1 cellular context compared by ENCODE assay signal in the genomic region with DNA sequence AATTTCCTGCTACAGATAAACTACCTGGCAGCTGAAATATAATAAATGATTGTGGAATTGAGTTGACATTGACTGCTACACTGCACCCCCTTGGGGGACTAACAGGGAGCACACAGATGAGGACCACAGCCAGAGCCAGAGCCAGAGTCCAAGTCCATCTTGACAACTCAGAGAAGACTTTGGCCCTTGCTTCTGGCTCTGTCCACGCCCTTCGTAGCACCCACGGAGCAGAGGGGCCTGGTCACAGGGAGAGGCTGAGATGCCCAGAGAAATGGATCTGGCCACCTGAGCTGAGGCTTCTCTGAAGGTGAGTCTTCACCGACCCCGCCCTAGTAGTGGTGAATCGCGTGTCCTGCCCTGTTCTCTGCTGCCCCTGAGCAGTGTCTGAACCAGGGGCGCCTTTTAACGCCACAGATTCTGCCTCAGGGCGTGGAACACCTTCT.
TF ChIP-seq lines count a peak whose summit lies in the region.

No MANE protein-coding gene starts in this region.

TF ChIP-seq in GM23338, 12 proteins besides CTCF, POLR2A, EP300 and RAD21:
- TF ChIP-seq, protein P1, sequence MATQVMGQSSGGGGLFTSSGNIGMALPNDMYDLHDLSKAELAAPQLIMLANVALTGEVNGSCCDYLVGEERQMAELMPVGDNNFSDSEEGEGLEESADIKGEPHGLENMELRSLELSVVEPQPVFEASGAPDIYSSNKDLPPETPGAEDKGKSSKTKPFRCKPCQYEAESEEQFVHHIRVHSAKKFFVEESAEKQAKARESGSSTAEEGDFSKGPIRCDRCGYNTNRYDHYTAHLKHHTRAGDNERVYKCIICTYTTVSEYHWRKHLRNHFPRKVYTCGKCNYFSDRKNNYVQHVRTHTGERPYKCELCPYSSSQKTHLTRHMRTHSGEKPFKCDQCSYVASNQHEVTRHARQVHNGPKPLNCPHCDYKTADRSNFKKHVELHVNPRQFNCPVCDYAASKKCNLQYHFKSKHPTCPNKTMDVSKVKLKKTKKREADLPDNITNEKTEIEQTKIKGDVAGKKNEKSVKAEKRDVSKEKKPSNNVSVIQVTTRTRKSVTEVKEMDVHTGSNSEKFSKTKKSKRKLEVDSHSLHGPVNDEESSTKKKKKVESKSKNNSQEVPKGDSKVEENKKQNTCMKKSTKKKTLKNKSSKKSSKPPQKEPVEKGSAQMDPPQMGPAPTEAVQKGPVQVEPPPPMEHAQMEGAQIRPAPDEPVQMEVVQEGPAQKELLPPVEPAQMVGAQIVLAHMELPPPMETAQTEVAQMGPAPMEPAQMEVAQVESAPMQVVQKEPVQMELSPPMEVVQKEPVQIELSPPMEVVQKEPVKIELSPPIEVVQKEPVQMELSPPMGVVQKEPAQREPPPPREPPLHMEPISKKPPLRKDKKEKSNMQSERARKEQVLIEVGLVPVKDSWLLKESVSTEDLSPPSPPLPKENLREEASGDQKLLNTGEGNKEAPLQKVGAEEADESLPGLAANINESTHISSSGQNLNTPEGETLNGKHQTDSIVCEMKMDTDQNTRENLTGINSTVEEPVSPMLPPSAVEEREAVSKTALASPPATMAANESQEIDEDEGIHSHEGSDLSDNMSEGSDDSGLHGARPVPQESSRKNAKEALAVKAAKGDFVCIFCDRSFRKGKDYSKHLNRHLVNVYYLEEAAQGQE (IDR thresholded peaks at IDR 0.05; ENCODE audit: unreplicated experiment) = no peak
- no peak for TF ChIP-seq CREB1 (CRISPR knock-in tag; IDR thresholded peaks at IDR 0.05; ENCODE audit: low read depth)
- no peak for TF ChIP-seq POLR2AphosphoS5 (IDR thresholded peaks at IDR 0.05; ENCODE audit: low read depth)
- no peak for TF ChIP-seq EZH2 (IDR thresholded peaks at IDR 0.05; ENCODE audit: low read depth, unreplicated experiment)
- TF ChIP-seq, protein P2, sequence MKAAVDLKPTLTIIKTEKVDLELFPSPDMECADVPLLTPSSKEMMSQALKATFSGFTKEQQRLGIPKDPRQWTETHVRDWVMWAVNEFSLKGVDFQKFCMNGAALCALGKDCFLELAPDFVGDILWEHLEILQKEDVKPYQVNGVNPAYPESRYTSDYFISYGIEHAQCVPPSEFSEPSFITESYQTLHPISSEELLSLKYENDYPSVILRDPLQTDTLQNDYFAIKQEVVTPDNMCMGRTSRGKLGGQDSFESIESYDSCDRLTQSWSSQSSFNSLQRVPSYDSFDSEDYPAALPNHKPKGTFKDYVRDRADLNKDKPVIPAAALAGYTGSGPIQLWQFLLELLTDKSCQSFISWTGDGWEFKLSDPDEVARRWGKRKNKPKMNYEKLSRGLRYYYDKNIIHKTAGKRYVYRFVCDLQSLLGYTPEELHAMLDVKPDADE (IDR thresholded peaks at IDR 0.05) = no peak
- TF ChIP-seq EZH2phosphoT487 (IDR thresholded peaks at IDR 0.05; ENCODE audit: unreplicated experiment) = no peak
- no peak for TF ChIP-seq JUNB (IDR thresholded peaks at IDR 0.05; ENCODE audit: unreplicated experiment)
- TF ChIP-seq STAT1 (IDR thresholded peaks at IDR 0.05; ENCODE audit: unreplicated experiment) = no peak
- TF ChIP-seq, protein P3, sequence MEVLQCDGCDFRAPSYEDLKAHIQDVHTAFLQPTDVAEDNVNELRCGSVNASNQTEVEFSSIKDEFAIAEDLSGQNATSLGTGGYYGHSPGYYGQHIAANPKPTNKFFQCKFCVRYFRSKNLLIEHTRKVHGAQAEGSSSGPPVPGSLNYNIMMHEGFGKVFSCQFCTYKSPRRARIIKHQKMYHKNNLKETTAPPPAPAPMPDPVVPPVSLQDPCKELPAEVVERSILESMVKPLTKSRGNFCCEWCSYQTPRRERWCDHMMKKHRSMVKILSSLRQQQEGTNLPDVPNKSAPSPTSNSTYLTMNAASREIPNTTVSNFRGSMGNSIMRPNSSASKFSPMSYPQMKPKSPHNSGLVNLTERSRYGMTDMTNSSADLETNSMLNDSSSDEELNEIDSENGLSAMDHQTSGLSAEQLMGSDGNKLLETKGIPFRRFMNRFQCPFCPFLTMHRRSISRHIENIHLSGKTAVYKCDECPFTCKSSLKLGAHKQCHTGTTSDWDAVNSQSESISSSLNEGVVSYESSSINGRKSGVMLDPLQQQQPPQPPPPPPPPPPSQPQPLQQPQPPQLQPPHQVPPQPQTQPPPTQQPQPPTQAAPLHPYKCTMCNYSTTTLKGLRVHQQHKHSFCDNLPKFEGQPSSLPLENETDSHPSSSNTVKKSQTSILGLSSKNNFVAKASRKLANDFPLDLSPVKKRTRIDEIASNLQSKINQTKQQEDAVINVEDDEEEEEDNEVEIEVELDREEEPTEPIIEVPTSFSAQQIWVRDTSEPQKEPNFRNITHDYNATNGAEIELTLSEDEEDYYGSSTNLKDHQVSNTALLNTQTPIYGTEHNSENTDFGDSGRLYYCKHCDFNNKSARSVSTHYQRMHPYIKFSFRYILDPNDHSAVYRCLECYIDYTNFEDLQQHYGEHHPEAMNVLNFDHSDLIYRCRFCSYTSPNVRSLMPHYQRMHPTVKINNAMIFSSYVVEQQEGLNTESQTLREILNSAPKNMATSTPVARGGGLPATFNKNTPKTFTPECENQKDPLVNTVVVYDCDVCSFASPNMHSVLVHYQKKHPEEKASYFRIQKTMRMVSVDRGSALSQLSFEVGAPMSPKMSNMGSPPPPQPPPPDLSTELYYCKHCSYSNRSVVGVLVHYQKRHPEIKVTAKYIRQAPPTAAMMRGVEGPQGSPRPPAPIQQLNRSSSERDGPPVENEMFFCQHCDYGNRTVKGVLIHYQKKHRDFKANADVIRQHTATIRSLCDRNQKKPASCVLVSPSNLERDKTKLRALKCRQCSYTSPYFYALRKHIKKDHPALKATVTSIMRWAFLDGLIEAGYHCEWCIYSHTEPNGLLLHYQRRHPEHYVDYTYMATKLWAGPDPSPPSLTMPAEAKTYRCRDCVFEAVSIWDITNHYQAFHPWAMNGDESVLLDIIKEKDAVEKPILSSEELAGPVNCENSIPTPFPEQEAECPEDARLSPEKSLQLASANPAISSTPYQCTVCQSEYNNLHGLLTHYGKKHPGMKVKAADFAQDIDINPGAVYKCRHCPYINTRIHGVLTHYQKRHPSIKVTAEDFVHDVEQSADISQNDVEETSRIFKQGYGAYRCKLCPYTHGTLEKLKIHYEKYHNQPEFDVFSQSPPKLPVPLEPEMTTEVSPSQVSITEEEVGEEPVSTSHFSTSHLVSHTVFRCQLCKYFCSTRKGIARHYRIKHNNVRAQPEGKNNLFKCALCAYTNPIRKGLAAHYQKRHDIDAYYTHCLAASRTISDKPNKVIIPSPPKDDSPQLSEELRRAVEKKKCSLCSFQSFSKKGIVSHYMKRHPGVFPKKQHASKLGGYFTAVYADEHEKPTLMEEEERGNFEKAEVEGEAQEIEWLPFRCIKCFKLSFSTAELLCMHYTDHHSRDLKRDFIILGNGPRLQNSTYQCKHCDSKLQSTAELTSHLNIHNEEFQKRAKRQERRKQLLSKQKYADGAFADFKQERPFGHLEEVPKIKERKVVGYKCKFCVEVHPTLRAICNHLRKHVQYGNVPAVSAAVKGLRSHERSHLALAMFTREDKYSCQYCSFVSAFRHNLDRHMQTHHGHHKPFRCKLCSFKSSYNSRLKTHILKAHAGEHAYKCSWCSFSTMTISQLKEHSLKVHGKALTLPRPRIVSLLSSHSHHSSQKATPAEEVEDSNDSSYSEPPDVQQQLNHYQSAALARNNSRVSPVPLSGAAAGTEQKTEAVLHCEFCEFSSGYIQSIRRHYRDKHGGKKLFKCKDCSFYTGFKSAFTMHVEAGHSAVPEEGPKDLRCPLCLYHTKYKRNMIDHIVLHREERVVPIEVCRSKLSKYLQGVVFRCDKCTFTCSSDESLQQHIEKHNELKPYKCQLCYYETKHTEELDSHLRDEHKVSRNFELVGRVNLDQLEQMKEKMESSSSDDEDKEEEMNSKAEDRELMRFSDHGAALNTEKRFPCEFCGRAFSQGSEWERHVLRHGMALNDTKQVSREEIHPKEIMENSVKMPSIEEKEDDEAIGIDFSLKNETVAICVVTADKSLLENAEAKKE (CRISPR knock-in tag; IDR thresholded peaks at IDR 0.05) = no peak
- no peak for TF ChIP-seq ZNF114 (CRISPR knock-in tag; IDR thresholded peaks at IDR 0.05)
- no peak for TF ChIP-seq ZNF331 (CRISPR knock-in tag; IDR thresholded peaks at IDR 0.05; ENCODE audit: low read depth)
- no peak for TF ChIP-seq NANOG (IDR thresholded peaks at IDR 0.05; ENCODE audit: borderline replicate concordance)
